Comparison of ENCODE assay signal across 8 cellular contexts in genomic region chr15:72375846-72376581, GRCh38.
DNase-seq lines count a peak whose midpoint lies in the region; ATAC-seq and TF ChIP-seq lines count a peak whose summit lies in the region.

Gene HEXA (minus strand): TSS chr15:72376014. CDS start chr15:72375972, 42 bp downstream.

- DNase-seq in AG09319 (ENCODE audit: extremely low read depth, low read depth) (peak; percentile 95), NCI-H446 (lab: John Stamatoyannopoulos, UW) (peak; percentile 76 to 89), cerebellar cortex (ENCODE audit: low spot score) (peak; percentile 93), islet precursor cell (peak; percentile 99)
- DNase-seq in stimulated activated CD4-positive, alpha-beta T cell treated with anti-CD3 and anti-CD28 coated beads, Interleukin-12 subunit alpha, Interleukin-12 subunit beta, amount 100 ng/mL, for 4 hours = peak; percentile 98

- peak; percentile 75 for ATAC-seq in GM19035 (IDR thresholded peaks at IDR 0.05; ENCODE audit: unreplicated experiment)
- peak; percentile 79 for ATAC-seq in HG03342 (IDR thresholded peaks at IDR 0.05; ENCODE audit: unreplicated experiment)
- peak; percentile 90 to 92 for ATAC-seq in activated CD4-positive, CD25-positive, alpha-beta regulatory T cell treated with anti-CD3 and anti-CD28 coated beads, Interleukin-2, amount 50 U/mL, for 24 hours

- TF ChIP-seq CTCF in AG09319 (IDR thresholded peaks at IDR 0.05; ENCODE audit: low read depth, low read length) = no peak

Comparison
In these comparisons a context has a peak if more than half of its experiments do, and no peak if none do; other contexts are left out.
1. Peak in every context shown above with its lines: DNase-seq and ATAC-seq.